19 cellular contexts compared by ENCODE assay signal in genomic region chr21:45072166-45072962, GRCh38. TPM values are rescaled to one million over a fixed set of nuclear protein-coding genes. Genes with fewer than 3 reads are reported as not detected.
DNase-seq lines count a peak whose midpoint lies in the region; ATAC-seq and TF ChIP-seq lines count a peak whose summit lies in the region.
"Had no signal": no experiment of that assay in that cellular context is flagged by ENCODE, and none has a peak within 500 bp of the region (broad histone marks: within the 10 kb centered on the region; RNA-seq: fewer than 3 reads in every experiment).

No MANE protein-coding gene starts in this region.

- no peaks in the 10 kb centered on the region for H3K27me3 ChIP-seq in CD8-positive, alpha-beta T cell (ENCODE audit: insufficient read depth, low read length)
- H3K27me3 ChIP-seq in tibial nerve: no peaks in the 10 kb centered on the region
- H3K27me3 ChIP-seq: colonic mucosa, Peyer's patch had no signal

- no peak for TF ChIP-seq EP300 in tibial nerve (IDR thresholded peaks at IDR 0.05)

- peaks cover 20% of the 10 kb centered on the region for H3K4me1 ChIP-seq in CD8-positive, alpha-beta T cell (ENCODE audit: insufficient read depth, low read length)
- H3K4me1 ChIP-seq in tibial nerve: peaks cover 0 to 24% (median 7%) of the 10 kb centered on the region in 4 donors

- no peak overlapping the region for H3K27ac ChIP-seq in CD8-positive, alpha-beta T cell (ENCODE audit: low read depth, low read length)
- H3K27ac ChIP-seq in tibial nerve: no peak overlapping the region
- H3K27ac ChIP-seq: colonic mucosa, Peyer's patch had no signal

- peaks cover 2% of the 10 kb centered on the region for H3K36me3 Mint-ChIP-seq in T-helper 1 cell treated with Interleukin-12 subunit alpha and Interleukin-12 subunit beta and Interleukin-4 antibody, amounts not matched to agents 30 μg/mL and 1 μg/mL, for 36 hours (ENCODE audit: low read depth)
- H3K36me3 Mint-ChIP-seq in CD8-positive, alpha-beta T cell: peaks cover 7% of the 10 kb centered on the region
- peaks cover 6% of the 10 kb centered on the region for H3K36me3 Mint-ChIP-seq in activated T-helper 17 cell treated with anti-CD3 and anti-CD28 coated beads, Interleukin-2, amount 50 U/mL, for 72 hours (ENCODE audit: low read depth)
- H3K36me3 Mint-ChIP-seq in nephron progenitor cell (ENCODE audit: low read depth): no peaks in the 10 kb centered on the region

- H3K27ac Mint-ChIP-seq in T-helper 1 cell treated with Interleukin-12 subunit alpha and Interleukin-12 subunit beta and Interleukin-4 antibody, amounts not matched to agents 30 μg/mL and 1 μg/mL, for 36 hours: no peak overlapping the region
- no peak overlapping the region for H3K27ac Mint-ChIP-seq in CD8-positive, alpha-beta T cell
- no peak overlapping the region for H3K27ac Mint-ChIP-seq in activated T-helper 17 cell treated with anti-CD3 and anti-CD28 coated beads, Interleukin-2, amount 50 U/mL, for 72 hours
- H3K27ac Mint-ChIP-seq in nephron progenitor cell: no peak overlapping the region

- in situ Hi-C loops in KBM-7 (cut with MboI; ENCODE audit: low pct_unique_long_range_greater_than_20kb, low sequenced_read_pairs): no loop called here

- peaks cover 7% of the 10 kb centered on the region for H3K27me3 Mint-ChIP-seq in T-helper 1 cell treated with Interleukin-12 subunit alpha and Interleukin-12 subunit beta and Interleukin-4 antibody, amounts not matched to agents 30 μg/mL and 1 μg/mL, for 36 hours (ENCODE audit: low read depth)
- H3K27me3 Mint-ChIP-seq in CD8-positive, alpha-beta T cell (ENCODE audit: low read depth): no peaks in the 10 kb centered on the region
- no peaks in the 10 kb centered on the region for H3K27me3 Mint-ChIP-seq in activated T-helper 17 cell treated with anti-CD3 and anti-CD28 coated beads, Interleukin-2, amount 50 U/mL, for 72 hours
- H3K27me3 Mint-ChIP-seq in nephron progenitor cell (ENCODE audit: low read depth, poor library complexity): peaks cover 21% of the 10 kb centered on the region

- H3K4me3 Mint-ChIP-seq in T-helper 1 cell treated with Interleukin-12 subunit alpha and Interleukin-12 subunit beta and Interleukin-4 antibody, amounts not matched to agents 30 μg/mL and 1 μg/mL, for 36 hours: peak overlapping the region; percentile 7
- peak overlapping the region; percentile 43 for H3K4me3 Mint-ChIP-seq in CD8-positive, alpha-beta T cell
- peak overlapping the region; percentile 93 for H3K4me3 Mint-ChIP-seq in activated T-helper 17 cell treated with anti-CD3 and anti-CD28 coated beads, Interleukin-2, amount 50 U/mL, for 72 hours
- peak overlapping the region; percentile 92 for H3K4me3 Mint-ChIP-seq in nephron progenitor cell

- ATAC-seq in CD8-positive, alpha-beta T cell: no peak
- ATAC-seq in activated T-helper 17 cell treated with anti-CD3 and anti-CD28 coated beads, Interleukin-2, amount 50 U/mL, for 72 hours (replicated peaks): no peak
- ATAC-seq: HCT116, left cardiac atrium had no signal

- H3K4me1 Mint-ChIP-seq in T-helper 1 cell treated with Interleukin-12 subunit alpha and Interleukin-12 subunit beta and Interleukin-4 antibody, amounts not matched to agents 30 μg/mL and 1 μg/mL, for 36 hours (ENCODE audit: low read depth): peaks cover 21% of the 10 kb centered on the region
- H3K4me1 Mint-ChIP-seq in CD8-positive, alpha-beta T cell (ENCODE audit: low read depth): peaks cover 23% of the 10 kb centered on the region
- H3K4me1 Mint-ChIP-seq in activated T-helper 17 cell treated with anti-CD3 and anti-CD28 coated beads, Interleukin-2, amount 50 U/mL, for 72 hours: peaks cover 10% of the 10 kb centered on the region
- H3K4me1 Mint-ChIP-seq in nephron progenitor cell: peaks cover 34% of the 10 kb centered on the region

- no peak for TF ChIP-seq CTCF in CD8-positive, alpha-beta T cell (IDR thresholded peaks at IDR 0.05)
- no peak for TF ChIP-seq CTCF in nephron progenitor cell (IDR thresholded peaks at IDR 0.05)
- TF ChIP-seq CTCF in tibial nerve (IDR thresholded peaks at IDR 0.05): no peak

- no peak for TF ChIP-seq POLR2A in tibial nerve (IDR thresholded peaks at IDR 0.05)

- 89 to 90% methylated on average over 32 of the region's 32 CpGs for WGBS in tibial nerve, 2 donors

- CTCF ChIA-PET in CD8-positive, alpha-beta T cell (lab: Charles Lee): no interaction called here

- H3K9me3 Mint-ChIP-seq in T-helper 1 cell treated with Interleukin-12 subunit alpha and Interleukin-12 subunit beta and Interleukin-4 antibody, amounts not matched to agents 30 μg/mL and 1 μg/mL, for 36 hours: no peaks in the 10 kb centered on the region
- H3K9me3 Mint-ChIP-seq in CD8-positive, alpha-beta T cell: no peaks in the 10 kb centered on the region
- H3K9me3 Mint-ChIP-seq in activated T-helper 17 cell treated with anti-CD3 and anti-CD28 coated beads, Interleukin-2, amount 50 U/mL, for 72 hours: no peaks in the 10 kb centered on the region
- no peaks in the 10 kb centered on the region for H3K9me3 Mint-ChIP-seq in nephron progenitor cell

- H3K36me3 ChIP-seq in CD8-positive, alpha-beta T cell (ENCODE audit: insufficient read depth, low read length): no peaks in the 10 kb centered on the region
- H3K36me3 ChIP-seq in tibial nerve: peaks cover 0 to 9% (median 0%) of the 10 kb centered on the region in 3 donors
- H3K36me3 ChIP-seq: colonic mucosa, Peyer's patch had no signal

- no peak for DNase-seq in T-helper 1 cell
- DNase-seq in CD8-positive, alpha-beta T cell: no peak
- no peak for DNase-seq in nephron progenitor cell
- DNase-seq in NCI-H1048 (lab: John Stamatoyannopoulos, UW): no peak
- DNase-seq in KBM-7: no peak
- DNase-seq in tibial nerve (ENCODE audit: low spot score in 2 of 2): no peak
- DNase-seq: 8988T; activated CD4-positive, alpha-beta T cell treated with anti-CD3 and anti-CD28 coated beads, Interleukin-2, amount 50 U/mL, for 1 hour; C1 segment of cervical spinal cord; colonic mucosa; DND-41; left cardiac atrium; NCI-H1417 treated with DMSO at 0.1 percent for 48 hours; posterior cingulate gyrus; SK-N-SH had no signal

- no peaks in the 10 kb centered on the region for H3K9me3 ChIP-seq in CD8-positive, alpha-beta T cell (ENCODE audit: low read length)
- no peaks in the 10 kb centered on the region for H3K9me3 ChIP-seq in tibial nerve
- H3K9me3 ChIP-seq: colonic mucosa, Peyer's patch, SK-N-SH had no signal

- H3K4me3 ChIP-seq in CD8-positive, alpha-beta T cell (ENCODE audit: low read depth, low read length): no peak overlapping the region
- H3K4me3 ChIP-seq in tibial nerve: no peak overlapping the region
- H3K4me3 ChIP-seq: colonic mucosa had no signal

- intact Hi-C loops in CD8-positive, alpha-beta T cell (cut with DNase I, micrococcal nuclease): loop anchor here (5.0 to 10.0 kb wide), 4 partner anchors 255 to 1252 kb away; partner anchors contain the start of genes C21orf58 (in 1 of the 2), PCBP3 (in 1 of the 2), PCNT (in 1 of the 2) and SUMO3 (in 1 of the 2)

- POLR2A ChIA-PET in CD8-positive, alpha-beta T cell (lab: Charles Lee): no interaction called here

RNA-seq across cellular contexts. Expression of gene ADARB1, which starts 2.0 kb away (rescaled TPM):
- 10 to 100 TPM; 21.1 to 22.6 TPM for total RNA-seq in CD8-positive, alpha-beta T cell
- 10 to 100 TPM; 22.7 to 32.0 TPM for total RNA-seq in activated T-helper 17 cell treated with anti-CD3 and anti-CD28 coated beads, Interleukin-2, amount 50 U/mL, for 72 hours
- 10 to 100 TPM; 18.2 to 57.6 (median 32.0) TPM for total RNA-seq in tibial nerve

Comparison
In these comparisons a context has a peak if more than half of its experiments do, and no peak if none do; other contexts are left out.
1. H3K4me3 Mint-ChIP-seq: peak in every context shown above with its lines; median percentile 93 in activated T-helper 17 cell treated with anti-CD3 and anti-CD28 coated beads, Interleukin-2, amount 50 U/mL, for 72 hours; 92 in nephron progenitor cell; 43 in CD8-positive, alpha-beta T cell; 7 in T-helper 1 cell treated with Interleukin-12 subunit alpha and Interleukin-12 subunit beta and Interleukin-4 antibody, amounts not matched to agents 30 μg/mL and 1 μg/mL, for 36 hours.